ENCODE assay signal across 20 cellular contexts in the genomic region with DNA sequence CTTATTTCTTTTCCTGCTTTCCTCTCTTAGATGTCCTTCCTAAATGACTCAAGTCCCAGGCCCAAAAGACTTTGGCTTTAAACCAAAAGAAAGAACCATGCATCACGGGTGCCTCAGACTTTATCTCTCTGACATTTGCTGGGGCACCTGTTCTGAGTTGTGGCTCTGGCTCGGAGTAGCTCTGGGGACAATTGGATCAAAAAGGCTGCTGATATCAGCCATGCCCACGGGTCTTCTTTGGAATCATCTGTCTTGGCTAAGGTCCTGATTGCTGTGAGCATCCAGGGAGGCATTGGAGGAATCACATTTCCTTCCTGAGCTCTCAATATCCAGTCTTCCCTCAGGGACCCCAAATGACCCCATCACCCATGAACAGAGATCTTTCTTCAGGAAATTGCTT. TPM values are rescaled to one million over a fixed set of nuclear protein-coding genes. Genes with fewer than 3 reads are reported as not detected.
A peak's percentile ranks its signal among the peaks of the same experiment; 100 is the strongest.
DNase-seq lines count a peak whose midpoint lies in the region; ATAC-seq and TF ChIP-seq lines count a peak whose summit lies in the region.
"Had no signal": no experiment of that assay in that cellular context is flagged by ENCODE, and none has a peak within 500 bp of the region (broad histone marks: within the 10 kb centered on the region; RNA-seq: fewer than 3 reads in every experiment).

No MANE protein-coding gene starts in this region.

- H3K27ac ChIP-seq in SK-N-SH (ENCODE audit: low read depth in 2 of 2, low read length in 1 of 2) (peak overlapping the region in 1 of 2 experiments; percentile 72; a peak in 2 of 4 replicates), esophagus muscularis mucosa (replicated peaks in 1 of 4) (no peak overlapping the region)
- H3K27ac ChIP-seq: 22Rv1, A549, BLaER1 had no signal

- no peak for ATAC-seq in activated naive CD8-positive, alpha-beta T cell treated with anti-CD3 and anti-CD28 coated beads, Interleukin-2, amount 10 ng/mL, durations not matched to agents 7 days and 5 days (ENCODE audit: low read depth)
- ATAC-seq in naive thymus-derived CD8-positive, alpha-beta T cell: no peak
- no peak for ATAC-seq in GM19397 (IDR thresholded peaks at IDR 0.05; ENCODE audit: unreplicated experiment)
- ATAC-seq: A549, GM23338, HepG2 had no signal

- TF ChIP-seq EP300 in SK-N-SH (IDR thresholded peaks at IDR 0.05; ENCODE audit: borderline replicate concordance in 1 of 2, low read depth in 1 of 2, low read length in 1 of 2) (peak in 1 of 2 experiments; percentile 75; a peak in 1 of 4 replicates), esophagus muscularis mucosa (IDR thresholded peaks at IDR 0.05) (no peak)

- no peak overlapping the region for H2AFZ ChIP-seq in SK-N-SH (ENCODE audit: low read depth)
- H2AFZ ChIP-seq: GM23338 had no signal

- H3K9me3 ChIP-seq in SK-N-SH (no peaks in the 10 kb centered on the region), esophagus muscularis mucosa (no peaks in the 10 kb centered on the region)
- H3K9me3 ChIP-seq: A549, BLaER1 had no signal

- no peaks in the 10 kb centered on the region for H3F3A ChIP-seq in SK-N-SH (replicated peaks; ENCODE audit: insufficient read depth)

- H3K4me1 Mint-ChIP-seq in activated naive CD8-positive, alpha-beta T cell treated with anti-CD3 and anti-CD28 coated beads, Interleukin-2, amount 10 ng/mL, durations not matched to agents 7 days and 5 days: no peaks in the 10 kb centered on the region
- no peaks in the 10 kb centered on the region for H3K4me1 Mint-ChIP-seq in activated naive CD8-positive, alpha-beta T cell treated with anti-CD3 and anti-CD28 coated beads for 36 hours
- no peaks in the 10 kb centered on the region for H3K4me1 Mint-ChIP-seq in osteocyte (ENCODE audit: unreplicated experiment)
- no peaks in the 10 kb centered on the region for H3K4me1 Mint-ChIP-seq in naive thymus-derived CD8-positive, alpha-beta T cell
- H3K4me1 Mint-ChIP-seq: CD14-positive monocyte; CD4-positive, alpha-beta memory T cell; GM23338 had no signal

- no peak overlapping the region for H3K9ac ChIP-seq in SK-N-SH
- H3K9ac ChIP-seq: BLaER1 had no signal

- no peaks in the 10 kb centered on the region for H3K9me2 ChIP-seq in SK-N-SH

- no peak overlapping the region for H3K4me2 ChIP-seq in SK-N-SH
- H3K4me2 ChIP-seq: A549, BLaER1, GM23338 had no signal

- POLR2A ChIA-PET in activated naive CD8-positive, alpha-beta T cell treated with anti-CD3 and anti-CD28 coated beads, Interleukin-2, amount 10 ng/mL, durations not matched to agents 7 days and 5 days (lab: Charles Lee): no interaction called here
- POLR2A ChIA-PET in SK-N-SH (lab: Yijun Ruan, JAX): no interaction called here
- POLR2A ChIA-PET in naive thymus-derived CD8-positive, alpha-beta T cell (lab: Charles Lee): interaction anchor here (0.6 kb wide), 1 partner anchor 38 kb away, joined by 3 read pairs; no protein-coding TSS in a partner anchor

- H3K27me3 ChIP-seq in SK-N-SH (ENCODE audit: insufficient read depth) (no peaks in the 10 kb centered on the region), esophagus muscularis mucosa (no peaks in the 10 kb centered on the region)
- H3K27me3 ChIP-seq: BLaER1 had no signal

- H3K4me1 ChIP-seq in SK-N-SH (ENCODE audit: control insufficient read depth in 1 of 2, insufficient read depth in 2 of 2, low read depth in 1 of 2, low read length in 1 of 2) (peaks cover 0 to 13% of the 10 kb centered on the region in 2 experiments; a peak in 2 of 4 replicates), esophagus muscularis mucosa (no peaks in the 10 kb centered on the region)
- H3K4me1 ChIP-seq: A549, BLaER1 had no signal

- DNase-seq in activated naive CD8-positive, alpha-beta T cell treated with anti-CD3 and anti-CD28 coated beads, Interleukin-2, amount 10 ng/mL, durations not matched to agents 7 days and 5 days: no peak
- no peak for DNase-seq in activated naive CD8-positive, alpha-beta T cell treated with anti-CD3 and anti-CD28 coated beads for 36 hours
- peak; percentile 57 for DNase-seq in SK-N-SH
- DNase-seq in esophagus muscularis mucosa (ENCODE audit: extremely low spot score): peak; percentile 55
- DNase-seq in osteocyte (ENCODE audit: extremely low spot score, unreplicated experiment): peak; percentile 44
- no peak for DNase-seq in naive thymus-derived CD8-positive, alpha-beta T cell
- DNase-seq in NCI-H2029 treated with DMSO at 0.1 percent for 48 hours (lab: John Stamatoyannopoulos, UW): no peak
- DNase-seq: AML-193; CD4-positive, alpha-beta memory T cell; DMS153; DMS79; GDM1; HCEC 1CT had no signal

- TF ChIP-seq POLR2A in esophagus muscularis mucosa (IDR thresholded peaks at IDR 0.05; ENCODE audit: low read depth): no peak

- H3K27ac Mint-ChIP-seq in activated naive CD8-positive, alpha-beta T cell treated with anti-CD3 and anti-CD28 coated beads, Interleukin-2, amount 10 ng/mL, durations not matched to agents 7 days and 5 days: peak overlapping the region; percentile 22
- H3K27ac Mint-ChIP-seq in activated naive CD8-positive, alpha-beta T cell treated with anti-CD3 and anti-CD28 coated beads for 36 hours: no peak overlapping the region
- no peak overlapping the region for H3K27ac Mint-ChIP-seq in osteocyte (ENCODE audit: unreplicated experiment)
- no peak overlapping the region for H3K27ac Mint-ChIP-seq in naive thymus-derived CD8-positive, alpha-beta T cell
- H3K27ac Mint-ChIP-seq: CD14-positive monocyte; CD4-positive, alpha-beta memory T cell; GM23338 had no signal

- H3K36me3 Mint-ChIP-seq in activated naive CD8-positive, alpha-beta T cell treated with anti-CD3 and anti-CD28 coated beads, Interleukin-2, amount 10 ng/mL, durations not matched to agents 7 days and 5 days: no peaks in the 10 kb centered on the region
- no peaks in the 10 kb centered on the region for H3K36me3 Mint-ChIP-seq in activated naive CD8-positive, alpha-beta T cell treated with anti-CD3 and anti-CD28 coated beads for 36 hours
- H3K36me3 Mint-ChIP-seq in osteocyte (ENCODE audit: unreplicated experiment): peaks cover 7% of the 10 kb centered on the region
- H3K36me3 Mint-ChIP-seq in naive thymus-derived CD8-positive, alpha-beta T cell: no peaks in the 10 kb centered on the region
- H3K36me3 Mint-ChIP-seq: CD14-positive monocyte; CD4-positive, alpha-beta memory T cell had no signal

- TF ChIP-seq CTCF in SK-N-SH (IDR thresholded peaks at IDR 0.05) (no peak), esophagus muscularis mucosa (IDR thresholded peaks at IDR 0.05) (no peak), osteocyte (IDR thresholded peaks at IDR 0.05) (no peak)

- peaks cover 4% of the 10 kb centered on the region for H3K27me3 Mint-ChIP-seq in activated naive CD8-positive, alpha-beta T cell treated with anti-CD3 and anti-CD28 coated beads, Interleukin-2, amount 10 ng/mL, durations not matched to agents 7 days and 5 days
- H3K27me3 Mint-ChIP-seq in activated naive CD8-positive, alpha-beta T cell treated with anti-CD3 and anti-CD28 coated beads for 36 hours: peaks cover 27% of the 10 kb centered on the region
- no peaks in the 10 kb centered on the region for H3K27me3 Mint-ChIP-seq in osteocyte (ENCODE audit: unreplicated experiment)
- H3K27me3 Mint-ChIP-seq in naive thymus-derived CD8-positive, alpha-beta T cell: peaks cover 2 to 19% (median 4%) of the 10 kb centered on the region in 5 donors

- no peak overlapping the region for H3K4me3 Mint-ChIP-seq in activated naive CD8-positive, alpha-beta T cell treated with anti-CD3 and anti-CD28 coated beads, Interleukin-2, amount 10 ng/mL, durations not matched to agents 7 days and 5 days
- no peak overlapping the region for H3K4me3 Mint-ChIP-seq in activated naive CD8-positive, alpha-beta T cell treated with anti-CD3 and anti-CD28 coated beads for 36 hours
- H3K4me3 Mint-ChIP-seq in osteocyte (ENCODE audit: unreplicated experiment): no peak overlapping the region
- H3K4me3 Mint-ChIP-seq in naive thymus-derived CD8-positive, alpha-beta T cell: no peak overlapping the region
- H3K4me3 Mint-ChIP-seq: CD14-positive monocyte; CD4-positive, alpha-beta memory T cell; GM23338 had no signal

- intact Hi-C loops in esophagus muscularis mucosa (cut with DNase I): no loop called here

- H3K4me3 ChIP-seq in SK-N-SH (ENCODE audit: low read depth in 2 of 2, low read length in 1 of 2) (no peak overlapping the region), esophagus muscularis mucosa (no peak overlapping the region)
- H3K4me3 ChIP-seq: A549, BLaER1, GM23338 had no signal

- 0% methylated on average over 3 of the region's 3 CpGs for WGBS in SK-N-SH (ENCODE audit: low lambda C conversion rate)
- WGBS in esophagus muscularis mucosa: 71% methylated on average over 3 of the region's 3 CpGs

- no peaks in the 10 kb centered on the region for H3K36me3 ChIP-seq in SK-N-SH (replicated peaks in 1 of 2; ENCODE audit: control insufficient read depth in 1 of 2, insufficient read depth in 2 of 2, low read length in 1 of 2)
- H3K36me3 ChIP-seq in esophagus muscularis mucosa: no peaks in the 10 kb centered on the region
- H3K36me3 ChIP-seq: BLaER1 had no signal

- CTCF ChIA-PET in SK-N-SH (lab: Yijun Ruan, JAX): interaction anchor here (0.8 to 2.1 kb wide), 6 partner anchors 11 to 88 kb away, joined by 3 to 6 read pairs (median 3); no protein-coding TSS in a partner anchor

- 0 out of 2 replicates have a peak, but pooled peaks have one; percentile 2 for TF ChIP-seq RAD21 in SK-N-SH (IDR thresholded peaks at IDR 0.05; ENCODE audit: low read length)

- H3K9me3 Mint-ChIP-seq in activated naive CD8-positive, alpha-beta T cell treated with anti-CD3 and anti-CD28 coated beads, Interleukin-2, amount 10 ng/mL, durations not matched to agents 7 days and 5 days: no peaks in the 10 kb centered on the region
- H3K9me3 Mint-ChIP-seq in activated naive CD8-positive, alpha-beta T cell treated with anti-CD3 and anti-CD28 coated beads for 36 hours: no peaks in the 10 kb centered on the region
- H3K9me3 Mint-ChIP-seq in osteocyte (ENCODE audit: unreplicated experiment): no peaks in the 10 kb centered on the region
- H3K9me3 Mint-ChIP-seq in naive thymus-derived CD8-positive, alpha-beta T cell: peaks cover 0 to 1% (median 0%) of the 10 kb centered on the region in 9 donors
- H3K9me3 Mint-ChIP-seq: GM23338 had no signal

- H4K20me1 ChIP-seq in SK-N-SH (ENCODE audit: insufficient read depth): no peaks in the 10 kb centered on the region
- H4K20me1 ChIP-seq: BLaER1 had no signal

- H3K79me2 ChIP-seq in SK-N-SH (ENCODE audit: insufficient read depth): no peaks in the 10 kb centered on the region

TF ChIP-seq in SK-N-SH, 30 proteins besides CTCF, POLR2A, EP300 and RAD21 (continues in another document):
- peak; percentile 89 for TF ChIP-seq GATA2 (CRISPR knock-in tag; IDR thresholded peaks at IDR 0.05)

RNA-seq across cellular contexts. Expression of a gene that starts 59.9 kb away (rescaled TPM):
- total RNA-seq in activated naive CD8-positive, alpha-beta T cell treated with anti-CD3 and anti-CD28 coated beads, Interleukin-2, amount 10 ng/mL, durations not matched to agents 7 days and 5 days: not detected
- total RNA-seq in activated naive CD8-positive, alpha-beta T cell treated with anti-CD3 and anti-CD28 coated beads for 36 hours: under 1 TPM in 1 of 2 experiments, not detected in 1; 0.08 TPM
- 0.02 and 0.03 TPM in 2 replicates for polyA plus RNA-seq in SK-N-SH (2012; rRNA removed)
- polyA plus RNA-seq in SK-N-SH (2012; cell fraction: cytosol; rRNA removed): 0.01 and 0.03 TPM in 2 replicates
- polyA plus RNA-seq in SK-N-SH (2012; cell fraction: nucleus; rRNA removed): 0.01 and 0.05 TPM in 2 replicates
- total RNA-seq in esophagus muscularis mucosa (1 to 10 TPM; 3.7 to 9.5 (median 7.4) TPM), osteocyte (143 and 161 TPM in 2 replicates)
- total RNA-seq in naive thymus-derived CD8-positive, alpha-beta T cell: not detected
- polyA plus RNA-seq in naive thymus-derived CD8-positive, alpha-beta T cell: not detected
- total RNA-seq: CD4-positive, alpha-beta memory T cell; HepG2 had no signal
- polyA plus RNA-seq: CD14-positive monocyte; CD4-positive, alpha-beta memory T cell; HepG2 had no signal

Comparison
In these comparisons a context has a peak if more than half of its experiments do, and no peak if none do; other contexts are left out.
1. DNase-seq: peak in SK-N-SH (single experiment), esophagus muscularis mucosa (single experiment) and osteocyte (single experiment); none in activated naive CD8-positive, alpha-beta T cell treated with anti-CD3 and anti-CD28 coated beads, Interleukin-2, amount 10 ng/mL, durations not matched to agents 7 days and 5 days (single experiment), activated naive CD8-positive, alpha-beta T cell treated with anti-CD3 and anti-CD28 coated beads for 36 hours (single experiment), naive thymus-derived CD8-positive, alpha-beta T cell (0 of 10) and NCI-H2029 treated with DMSO at 0.1 percent for 48 hours (single experiment).
2. RNA of a gene that starts 59.9 kb away (total RNA-seq): 143 to 161 TPM in osteocyte; 3.7 to 9.5 TPM in esophagus muscularis mucosa, 0.08 TPM in activated naive CD8-positive, alpha-beta T cell treated with anti-CD3 and anti-CD28 coated beads for 36 hours, not detected in activated naive CD8-positive, alpha-beta T cell treated with anti-CD3 and anti-CD28 coated beads, Interleukin-2, amount 10 ng/mL, durations not matched to agents 7 days and 5 days and not detected in naive thymus-derived CD8-positive, alpha-beta T cell; every median in the first group is over 10 times any median in the second.